ENCODE assay signal across 26 cellular contexts in genomic region chr2:157761520-157761919, GRCh38.
DNase-seq lines count a peak whose midpoint lies in the region; TF ChIP-seq lines count a peak whose summit lies in the region.
"Had no signal": no experiment of that assay in that cellular context is flagged by ENCODE, and none has a peak within 500 bp of the region (broad histone marks: within the 10 kb centered on the region; RNA-seq: fewer than 3 reads in every experiment).

No MANE protein-coding gene starts in this region.

- H3K9me3 ChIP-seq in HUES64 (ENCODE audit: insufficient read depth, low read depth, low read length): 0 out of 2 replicates have a peak, but pooled peaks cover 8% of the 10 kb centered on the region
- H3K9me3 ChIP-seq in stomach: peaks cover 0 to 14% (median 10%) of the 10 kb centered on the region in 4 donors
- no peaks in the 10 kb centered on the region for H3K9me3 ChIP-seq in WERI-Rb-1 (ENCODE audit: severe bottlenecking)
- H3K9me3 ChIP-seq: pancreas, Peyer's patch, vagina had no signal

- intact Hi-C loops in stomach (cut with DNase I; ENCODE audit: low total_unique reads): no loop called here

- H3K27me3 ChIP-seq in HUES64 (ENCODE audit: insufficient read depth, low read length) (no peaks in the 10 kb centered on the region), stomach (no peaks in the 10 kb centered on the region), WERI-Rb-1 (ENCODE audit: insufficient read depth, low read depth, severe bottlenecking) (no peaks in the 10 kb centered on the region)
- H3K27me3 ChIP-seq: pancreas, Peyer's patch, vagina had no signal

- no peak for TF ChIP-seq CTCF in astrocyte of the spinal cord (IDR thresholded peaks at IDR 0.05; ENCODE audit: low read depth, low read length)
- TF ChIP-seq CTCF in stomach (IDR thresholded peaks at IDR 0.05): no peak
- no peak for TF ChIP-seq CTCF in WERI-Rb-1 (IDR thresholded peaks at IDR 0.05; ENCODE audit: low read depth, low read length)

- H3K9ac ChIP-seq in HUES64 (ENCODE audit: low read depth, low read length): no peak overlapping the region

- in situ Hi-C loops in astrocyte of the spinal cord (cut with HindIII; ENCODE audit: low sequenced_read_pairs): no loop called here

- H3K4me1 ChIP-seq in HUES64 (ENCODE audit: insufficient read depth, low read length) (peaks cover 34% of the 10 kb centered on the region), stomach (no peaks in the 10 kb centered on the region)
- H3K4me1 ChIP-seq: pancreas, Peyer's patch, vagina had no signal

- DNase-seq in EH (ENCODE audit: low read depth): peak; percentile 66
- peak; percentile 52 for DNase-seq in astrocyte of the spinal cord (ENCODE audit: low read depth, low spot score)
- peak; percentile 12 for DNase-seq in hepatic stellate cell (ENCODE audit: low spot score)
- no peak for DNase-seq in stimulated activated CD8-positive, alpha-beta memory T cell treated with anti-CD3 and anti-CD28 coated beads, Interleukin-4, amount 100 ng/mL, for 48 hours
- DNase-seq in stomach: no peak
- no peak for DNase-seq in effector CD4-positive, alpha-beta T cell
- no peak for DNase-seq in WERI-Rb-1
- DNase-seq: activated CD4-positive, CD25-positive, alpha-beta regulatory T cell treated with anti-CD3 and anti-CD28 coated beads, Interleukin-2, amount 50 U/mL, for 72 hours; AML-193; amygdala; Calu3; GDM1; left ventricle myocardium superior; NCI-H1417; NCI-H2171; NCI-H774; pancreas; Peyer's patch; stimulated activated CD4-positive, alpha-beta T cell treated with anti-CD3 and anti-CD28 coated beads, Interleukin-4, amount 100 ng/mL, for 24 hours; substantia nigra; T1000 had no signal

- TF ChIP-seq POLR2A in stomach (IDR thresholded peaks at IDR 0.05): no peak

- H3K4me3 ChIP-seq in HUES64 (ENCODE audit: low read length) (no peak overlapping the region), astrocyte of the spinal cord (ENCODE audit: low read depth, low read length) (no peak overlapping the region), stomach (no peak overlapping the region), WERI-Rb-1 (ENCODE audit: low read depth, low read length) (no peak overlapping the region)
- H3K4me3 ChIP-seq: pancreas, Peyer's patch, SK-N-MC, skin epidermis, vagina had no signal

- no peak for TF ChIP-seq EP300 in stomach (IDR thresholded peaks at IDR 0.05)

- H3K36me3 ChIP-seq in HUES64 (ENCODE audit: insufficient read depth, low read length) (peaks cover 40% of the 10 kb centered on the region), stomach (peaks cover 21 to 83% (median 83%) of the 10 kb centered on the region in 4 donors), WERI-Rb-1 (peaks cover 2% of the 10 kb centered on the region; the same call in 1 of the 2 replicates)

- H3K27ac ChIP-seq in HUES64 (ENCODE audit: low read depth, low read length) (peak overlapping the region; percentile 69), stomach (no peak overlapping the region), WERI-Rb-1 (no peak overlapping the region)
- H3K27ac ChIP-seq: epithelial cell of prostate, pancreas, Peyer's patch, SK-N-MC, skin epidermis, vagina had no signal

Comparison
In these comparisons a context has a peak if more than half of its experiments do, and no peak if none do; other contexts are left out.
1. DNase-seq: peak in EH (single experiment), astrocyte of the spinal cord (single experiment) and hepatic stellate cell (single experiment); none in stimulated activated CD8-positive, alpha-beta memory T cell treated with anti-CD3 and anti-CD28 coated beads, Interleukin-4, amount 100 ng/mL, for 48 hours (single experiment), stomach (single experiment), effector CD4-positive, alpha-beta T cell (single experiment) and WERI-Rb-1 (single experiment).